8 cellular contexts compared by ENCODE assay signal in genomic region chr1:83860506-83861221, GRCh38.
DNase-seq lines count a peak whose midpoint lies in the region; ATAC-seq and TF ChIP-seq lines count a peak whose summit lies in the region.

No MANE protein-coding gene starts in this region.

- no peaks in the 10 kb centered on the region for H3K27me3 ChIP-seq in aorta (ENCODE audit: control insufficient read depth in 1 of 2, insufficient read depth in 2 of 2, low read length in 1 of 2)

- H3K36me3 ChIP-seq in aorta (ENCODE audit: control insufficient read depth in 1 of 2, insufficient read depth in 2 of 2, low read length in 1 of 2), result no peaks in the 10 kb centered on the region

- peak; percentile 94 for ATAC-seq in GM19043 (IDR thresholded peaks at IDR 0.05; ENCODE audit: low read depth, unreplicated experiment)
- peak; percentile 96 for ATAC-seq in HG03442 (IDR thresholded peaks at IDR 0.05; ENCODE audit: unreplicated experiment)
- peak; percentile 90 for ATAC-seq in aorta (ENCODE audit: low FRiP score)

- TF ChIP-seq CTCF in retinal pigment epithelial cell (conservative IDR thresholded peaks at IDR 0.05; ENCODE audit: low read depth, low read length), result peak; percentile 80

- peak overlapping the region; percentile 35 to 87 for H3K27ac ChIP-seq in aorta (ENCODE audit: low read depth in 1 of 2, low read length in 2 of 2)

- H3K4me1 ChIP-seq in aorta (ENCODE audit: control insufficient read depth in 1 of 2, insufficient read depth in 2 of 2, low read length in 2 of 2), result no peaks in the 10 kb centered on the region

- WGBS in aorta, 2 donors, result 9 to 10% methylated on average over 44 to 53 of the region's 53 CpGs

- H3K4me3 ChIP-seq in retinal pigment epithelial cell (ENCODE audit: low read length), result peak overlapping the region; percentile 52
- peak overlapping the region; percentile 79 to 82 for H3K4me3 ChIP-seq in aorta (ENCODE audit: low read length in 2 of 2)

- H3K9me3 ChIP-seq in aorta (ENCODE audit: control insufficient read depth, low read length), result no peaks in the 10 kb centered on the region

- intact Hi-C loops in aorta (cut with DNase I), result no loop called here

- peak; percentile 39 for DNase-seq in AG08396 (ENCODE audit: low spot score)
- DNase-seq in SW480 (ENCODE audit: low spot score), result peak; percentile 29
- peak; percentile 33 for DNase-seq in amniotic epithelial cell (ENCODE audit: low read depth)
- peak in 50 of 51 donors; percentile 3 to 89 (median 64) for DNase-seq in hypothalamus (lab: John Stamatoyannopoulos, UW)
- DNase-seq in retinal pigment epithelial cell (ENCODE audit: low read depth), result no peak
- peak; percentile 85 to 95 for DNase-seq in aorta
